11 cellular contexts compared by ENCODE assay signal in genomic region chr2:8644605-8645175, GRCh38. TPM values are rescaled to one million over a fixed set of nuclear protein-coding genes. Genes with fewer than 3 reads are reported as not detected.
DNase-seq lines count a peak whose midpoint lies in the region; ATAC-seq and TF ChIP-seq lines count a peak whose summit lies in the region.
"Had no signal": no experiment of that assay in that cellular context is flagged by ENCODE, and none has a peak within 500 bp of the region (broad histone marks: within the 10 kb centered on the region; RNA-seq: fewer than 3 reads in every experiment).

No MANE protein-coding gene starts in this region.

- ATAC-seq in SK-N-SH treated with all-trans-retinoic acid at 6 μM for 48 hours (no peak), left ventricle myocardium superior (peak; percentile 80), HG02970 (IDR thresholded peaks at IDR 0.05; ENCODE audit: low FRiP score, unreplicated experiment) (no peak)

- no peaks in the 10 kb centered on the region for H3K79me2 ChIP-seq in SK-N-SH (ENCODE audit: insufficient read depth)

- H3K4me3 Mint-ChIP-seq in activated T-helper 2 cell treated with anti-CD3 and anti-CD28 coated beads, Interferon-gamma antibody, Interleukin-2, Interleukin-4, amounts not matched to agents 10 μg/mL and 5 μg/mL and 100 μg/mL, durations not matched to agents 14 hours and 24 hours and 36 hours (ENCODE audit: low read depth), result no peak overlapping the region

- H3K27ac Mint-ChIP-seq in activated T-helper 2 cell treated with anti-CD3 and anti-CD28 coated beads, Interferon-gamma antibody, Interleukin-2, Interleukin-4, amounts not matched to agents 10 μg/mL and 5 μg/mL and 100 μg/mL, durations not matched to agents 14 hours and 24 hours and 36 hours, result no peak overlapping the region

- TF ChIP-seq RAD21 in SK-N-SH (IDR thresholded peaks at IDR 0.05; ENCODE audit: low read length), result no peak

- H3K9me2 ChIP-seq in SK-N-SH, result no peaks in the 10 kb centered on the region

- peaks cover 2% of the 10 kb centered on the region for H3K4me1 Mint-ChIP-seq in activated T-helper 2 cell treated with anti-CD3 and anti-CD28 coated beads, Interferon-gamma antibody, Interleukin-2, Interleukin-4, amounts not matched to agents 10 μg/mL and 5 μg/mL and 100 μg/mL, durations not matched to agents 14 hours and 24 hours and 36 hours (ENCODE audit: low read depth)

- 87% methylated on average over 14 of the region's 19 CpGs for WGBS in SK-N-SH (ENCODE audit: low lambda C conversion rate)
- WGBS in spleen, 5 donors, result 55 to 75% (median 63%) methylated on average over 17 to 19 of the region's 19 CpGs

- TF ChIP-seq POLR2A in spleen (IDR thresholded peaks at IDR 0.05), result no peak

- CTCF ChIA-PET in SK-N-SH (lab: Yijun Ruan, JAX), result no interaction called here

- no peak overlapping the region for H3K27ac ChIP-seq in SK-N-SH (ENCODE audit: low read depth in 2 of 2, low read length in 1 of 2)
- H3K27ac ChIP-seq in spleen, result peak overlapping the region in 2 of 8 donors; percentile 19 to 67
- H3K27ac ChIP-seq: Peyer's patch had no signal

- intact Hi-C loops in left ventricle myocardium superior (cut with micrococcal nuclease) (no loop called here), spleen (cut with DNase I; ENCODE audit: low total_unique reads) (no loop called here)
- intact Hi-C loops in activated T-helper 2 cell treated with anti-CD3 and anti-CD28 coated beads, Interferon-gamma antibody, Interleukin-2, Interleukin-4, amounts not matched to agents 10 μg/mL and 5 μg/mL and 100 μg/mL, durations not matched to agents 14 hours and 24 hours and 36 hours (cut with micrococcal nuclease), result no loop called here

- H3K4me1 ChIP-seq in SK-N-SH (ENCODE audit: control insufficient read depth in 1 of 2, insufficient read depth in 2 of 2, low read depth in 1 of 2, low read length in 1 of 2), result peaks cover 0 to 9% of the 10 kb centered on the region in 2 experiments; a peak in 1 of 4 replicates
- peaks cover 0 to 27% (median 10%) of the 10 kb centered on the region in 6 donors for H3K4me1 ChIP-seq in spleen
- H3K4me1 ChIP-seq: Peyer's patch had no signal

- peaks cover 1% of the 10 kb centered on the region for H3F3A ChIP-seq in SK-N-SH (replicated peaks; ENCODE audit: insufficient read depth)

- H3K4me3 ChIP-seq in SK-N-SH (ENCODE audit: low read depth in 2 of 2, low read length in 1 of 2), result no peak overlapping the region
- H3K4me3 ChIP-seq in spleen, result no peak overlapping the region
- H3K4me3 ChIP-seq: Peyer's patch had no signal

- peaks cover 7% of the 10 kb centered on the region for H3K27me3 Mint-ChIP-seq in activated T-helper 2 cell treated with anti-CD3 and anti-CD28 coated beads, Interferon-gamma antibody, Interleukin-2, Interleukin-4, amounts not matched to agents 10 μg/mL and 5 μg/mL and 100 μg/mL, durations not matched to agents 14 hours and 24 hours and 36 hours (ENCODE audit: low read depth)

- H3K9ac ChIP-seq in SK-N-SH, result no peak overlapping the region

- H3K36me3 Mint-ChIP-seq in activated T-helper 2 cell treated with anti-CD3 and anti-CD28 coated beads, Interferon-gamma antibody, Interleukin-2, Interleukin-4, amounts not matched to agents 10 μg/mL and 5 μg/mL and 100 μg/mL, durations not matched to agents 14 hours and 24 hours and 36 hours (ENCODE audit: low read depth), result no peaks in the 10 kb centered on the region

- no peak for TF ChIP-seq EP300 in SK-N-SH (IDR thresholded peaks at IDR 0.05; ENCODE audit: borderline replicate concordance in 1 of 2, low read depth in 1 of 2, low read length in 1 of 2)

- H2AFZ ChIP-seq in SK-N-SH (ENCODE audit: low read depth), result no peak overlapping the region

- H3K9me3 ChIP-seq in SK-N-SH, result no peaks in the 10 kb centered on the region
- H3K9me3 ChIP-seq in spleen, result peaks cover 0 to 19% (median 9%) of the 10 kb centered on the region in 8 donors
- H3K9me3 ChIP-seq: Peyer's patch had no signal

- no peaks in the 10 kb centered on the region for H3K36me3 ChIP-seq in SK-N-SH (replicated peaks in 1 of 2; ENCODE audit: control insufficient read depth in 1 of 2, insufficient read depth in 2 of 2, low read length in 1 of 2)
- H3K36me3 ChIP-seq in spleen, result no peaks in the 10 kb centered on the region
- H3K36me3 ChIP-seq: Peyer's patch had no signal

- POLR2A ChIA-PET in SK-N-SH (lab: Yijun Ruan, JAX), result interaction anchor here (1.1 kb wide), 1 partner anchor 37 kb away, joined by 3 read pairs; the partner anchor contains the start of gene ID2

- peaks cover 4% of the 10 kb centered on the region for H3K9me3 Mint-ChIP-seq in activated T-helper 2 cell treated with anti-CD3 and anti-CD28 coated beads, Interferon-gamma antibody, Interleukin-2, Interleukin-4, amounts not matched to agents 10 μg/mL and 5 μg/mL and 100 μg/mL, durations not matched to agents 14 hours and 24 hours and 36 hours

- no peak for DNase-seq in SK-N-SH
- peak; percentile 68 for DNase-seq in SIG-M5 treated with dmso at 0.1 percent for 504 hours (lab: John Stamatoyannopoulos, UW; ENCODE audit: unreplicated experiment)
- DNase-seq in left ventricle myocardium superior, result peak; percentile 55
- peak; percentile 86 for DNase-seq in spleen
- no peak for DNase-seq in activated T-helper 2 cell treated with anti-CD3 and anti-CD28 coated beads, Interferon-gamma antibody, Interleukin-2, Interleukin-4, amounts not matched to agents 10 μg/mL and 5 μg/mL and 100 μg/mL, durations not matched to agents 14 hours and 24 hours and 36 hours (ENCODE audit: low spot score)
- DNase-seq in NCI-H2227 (lab: John Stamatoyannopoulos, UW; ENCODE audit: unreplicated experiment), result no peak
- DNase-seq: DMS79, NCI-H1105 treated with DMSO at 0.1 percent for 48 hours, Peyer's patch had no signal

- H3K27me3 ChIP-seq in SK-N-SH (ENCODE audit: insufficient read depth), result no peaks in the 10 kb centered on the region
- no peaks in the 10 kb centered on the region for H3K27me3 ChIP-seq in spleen (replicated peaks in 1 of 7)
- H3K27me3 ChIP-seq: Peyer's patch had no signal

- H4K20me1 ChIP-seq in SK-N-SH (ENCODE audit: insufficient read depth), result no peaks in the 10 kb centered on the region

- no peak overlapping the region for H3K4me2 ChIP-seq in SK-N-SH

- TF ChIP-seq CTCF in SK-N-SH (IDR thresholded peaks at IDR 0.05), result peak; percentile 12; the same call in 1 of the 2 replicates
- TF ChIP-seq CTCF in spleen (IDR thresholded peaks at IDR 0.05 in 8 of 11, conservative IDR thresholded peaks at IDR 0.05 in 3 of 11), result peak in 2 of 11 experiments; percentile 21 to 36

TF ChIP-seq in SK-N-SH, 30 proteins besides CTCF, POLR2A, EP300 and RAD21:
- TF ChIP-seq TCF12 (IDR thresholded peaks at IDR 0.05) (no peak), MEF2A (IDR thresholded peaks at IDR 0.05; ENCODE audit: borderline replicate concordance, low read depth) (no peak), CHD2 (IDR thresholded peaks at IDR 0.05; ENCODE audit: low read length, partially characterized antibody) (no peak)

TF ChIP-seq in SK-N-SH treated with all-trans-retinoic acid at 6 μM for 48 hours, 23 proteins besides CTCF, POLR2A, EP300 and RAD21:
- TF ChIP-seq ZNF8 (CRISPR knock-in tag; IDR thresholded peaks at IDR 0.05) (no peak), ZNF70 (CRISPR knock-in tag; IDR thresholded peaks at IDR 0.05) (no peak), ISL1 (CRISPR knock-in tag; IDR thresholded peaks at IDR 0.05) (no peak), ZFP30 (CRISPR knock-in tag; IDR thresholded peaks at IDR 0.05) (no peak), CSRNP3 (CRISPR knock-in tag; IDR thresholded peaks at IDR 0.05) (no peak), CSDC2 (CRISPR knock-in tag; IDR thresholded peaks at IDR 0.05) (no peak), GLIS3 (CRISPR knock-in tag; IDR thresholded peaks at IDR 0.05) (no peak), ZFP3 (CRISPR knock-in tag; IDR thresholded peaks at IDR 0.05) (no peak), PATZ1 (CRISPR knock-in tag; IDR thresholded peaks at IDR 0.05; ENCODE audit: borderline replicate concordance) (no peak)

RNA-seq across cellular contexts. Expression of gene ID2, which starts 37.2 kb away (rescaled TPM):
- polyA plus RNA-seq in SK-N-SH (2012; rRNA removed), result 385 and 459 TPM in 2 replicates
- polyA plus RNA-seq in SK-N-SH (2012; cell fraction: cytosol; rRNA removed), result 248 and 348 TPM in 2 replicates
- 418 and 472 TPM in 2 replicates for polyA plus RNA-seq in SK-N-SH (2012; cell fraction: nucleus; rRNA removed)
- total RNA-seq in left ventricle myocardium superior, result 30.0 TPM
- 100 to 1,000 TPM in 4 of 7 donors, 10 to 100 TPM in 3; 80.4 to 343 (median 109) TPM for total RNA-seq in spleen
- 10 to 100 TPM; 42.8 to 73.9 (median 59.7) TPM for polyA plus RNA-seq in spleen
- 423 and 431 TPM in 2 replicates for total RNA-seq in activated T-helper 2 cell treated with anti-CD3 and anti-CD28 coated beads, Interferon-gamma antibody, Interleukin-2, Interleukin-4, amounts not matched to agents 10 μg/mL and 5 μg/mL and 100 μg/mL, durations not matched to agents 14 hours and 24 hours and 36 hours

Comparison
In these comparisons a context has a peak if more than half of its experiments do, and no peak if none do; other contexts are left out.
1. DNase-seq: peak in SIG-M5 treated with dmso at 0.1 percent for 504 hours (single experiment), left ventricle myocardium superior (single experiment) and spleen (single experiment); none in SK-N-SH (single experiment), activated T-helper 2 cell treated with anti-CD3 and anti-CD28 coated beads, Interferon-gamma antibody, Interleukin-2, Interleukin-4, amounts not matched to agents 10 μg/mL and 5 μg/mL and 100 μg/mL, durations not matched to agents 14 hours and 24 hours and 36 hours (single experiment) and NCI-H2227 (single experiment).